Comparison of ENCODE assay signal across 8 cellular contexts in genomic region chr13:21176195-21176981, GRCh38. TPM values are rescaled to one million over a fixed set of nuclear protein-coding genes. Genes with fewer than 3 reads are reported as not detected.
A peak's percentile ranks its signal among the peaks of the same experiment; 100 is the strongest.
DNase-seq lines count a peak whose midpoint lies in the region; ATAC-seq and TF ChIP-seq lines count a peak whose summit lies in the region.

TSS of gene MRPL57 (plus strand) at chr13:21176658. CDS start at chr13:21176917, 259 bp downstream.
TSS of gene SKA3 (minus strand) at chr13:21176552. CDS start at chr13:21176477, 75 bp downstream.

- peaks cover 9% of the 10 kb centered on the region for H3K4me1 Mint-ChIP-seq in activated T-cell treated with anti-CD3 and anti-CD28 coated beads, Interleukin-2, amount 50 U/mL, for 4 hours (ENCODE audit: low read depth)

- peak within 1 kb of the TSS; percentile 95 for H3K4me3 Mint-ChIP-seq in activated T-cell treated with anti-CD3 and anti-CD28 coated beads, Interleukin-2, amount 50 U/mL, for 4 hours

- peaks cover 2% of the 10 kb centered on the region for H3K36me3 Mint-ChIP-seq in activated T-cell treated with anti-CD3 and anti-CD28 coated beads, Interleukin-2, amount 50 U/mL, for 4 hours (ENCODE audit: insufficient read depth)

- H3K4me3 ChIP-seq in Jurkat, Clone E6-1 (ENCODE audit: low read length) = peak within 1 kb of the TSS; percentile 96
- H3K4me3 ChIP-seq in muscle layer of duodenum (ENCODE audit: low read depth in 1 of 2, low read length in 2 of 2) = peak within 1 kb of the TSS; percentile 69 to 98

- no peaks in the 10 kb centered on the region for H3K36me3 ChIP-seq in muscle layer of duodenum (ENCODE audit: control insufficient read depth in 1 of 2, insufficient read depth in 2 of 2, low read length in 2 of 2)

- no peaks in the 10 kb centered on the region for H3K9me3 Mint-ChIP-seq in activated T-cell treated with anti-CD3 and anti-CD28 coated beads, Interleukin-2, amount 50 U/mL, for 4 hours

- peak; percentile 87 for ATAC-seq in GM21619 (IDR thresholded peaks at IDR 0.05; ENCODE audit: unreplicated experiment)
- peak; percentile 96 to 97 for ATAC-seq in activated T-cell treated with anti-CD3 and anti-CD28 coated beads, Interleukin-2, amount 50 U/mL, for 4 hours
- ATAC-seq in esophagus mucosa = peak; percentile 97

- peaks cover 0 to 10% of the 10 kb centered on the region in 2 donors for H3K4me1 ChIP-seq in muscle layer of duodenum (ENCODE audit: control insufficient read depth in 1 of 2, insufficient read depth in 2 of 2, low read length in 2 of 2)

- no peaks in the 10 kb centered on the region for H3K9me3 ChIP-seq in muscle layer of duodenum (ENCODE audit: control insufficient read depth in 1 of 2, low read length in 2 of 2)

- H3K27me3 Mint-ChIP-seq in activated T-cell treated with anti-CD3 and anti-CD28 coated beads, Interleukin-2, amount 50 U/mL, for 4 hours (ENCODE audit: low read depth) = no peaks in the 10 kb centered on the region

- peak; percentile 90 for DNase-seq in DMS53 treated with DMSO at 0.1 percent for 48 hours (lab: John Stamatoyannopoulos, UW; ENCODE audit: unreplicated experiment)
- peak; percentile 91 for DNase-seq in Jurkat, Clone E6-1 (ENCODE audit: low read depth, low spot score)
- DNase-seq in activated T-cell treated with anti-CD3 and anti-CD28 coated beads, Interleukin-2, amount 50 U/mL, for 4 hours = peak; percentile 90
- DNase-seq in stimulated activated CD8-positive, alpha-beta memory T cell treated with anti-CD3 and anti-CD28 coated beads, Interleukin-7, amount 100 ng/mL, for 4 hours (ENCODE audit: low read depth in 2 of 2) = peak; percentile 88 to 89

- H3K27me3 ChIP-seq in muscle layer of duodenum (ENCODE audit: low read depth, low read length) = no peaks in the 10 kb centered on the region

- H3K27ac ChIP-seq in muscle layer of duodenum (ENCODE audit: low read length) = peak within 1 kb of the TSS; percentile 84

TF ChIP-seq in PFSK-1, 5 proteins besides CTCF, POLR2A, EP300 and RAD21:
- peak; percentile 10 for TF ChIP-seq FOXP2 (optimal IDR thresholded peaks at IDR 0.05; ENCODE audit: borderline replicate concordance, extremely low read depth, extremely low read length, insufficient read depth)
- no peak for TF ChIP-seq SIN3A (IDR thresholded peaks at IDR 0.05; ENCODE audit: borderline replicate concordance, insufficient read depth, low read length)
- peak; percentile 88 for TF ChIP-seq POLR2AphosphoS5 (IDR thresholded peaks at IDR 0.05; ENCODE audit: low read depth, low read length)
- TF ChIP-seq REST (IDR thresholded peaks at IDR 0.05; ENCODE audit: insufficient read depth in 1 of 2, low read depth in 2 of 2, low read length in 2 of 2) = 0 out of 4 replicates have a peak, but pooled peaks of 1 of the 2 experiments have one; percentile 24
- peak; percentile 75 for TF ChIP-seq TAF1 (IDR thresholded peaks at IDR 0.05; ENCODE audit: borderline replicate concordance, insufficient read depth, low read length)

RNA-seq across cellular contexts. Expression of gene MRPL57, which starts in this region (rescaled TPM):
- polyA plus RNA-seq in Jurkat, Clone E6-1 (2012; ENCODE audit: insufficient read depth, insufficient read length) = 49.7 TPM
- 22.2 TPM for polyA plus RNA-seq in PFSK-1 (2012; ENCODE audit: insufficient read length, low read depth)
- 10 to 100 TPM; 30.8 to 34.1 (median 32.0) TPM for total RNA-seq in activated T-cell treated with anti-CD3 and anti-CD28 coated beads, Interleukin-2, amount 50 U/mL, for 4 hours
- total RNA-seq in esophagus mucosa = 14.0 TPM

RNA-seq across cellular contexts. Expression of gene SKA3, which starts in this region (rescaled TPM):
- 59.6 TPM for polyA plus RNA-seq in Jurkat, Clone E6-1 (2012; ENCODE audit: insufficient read depth, insufficient read length)
- polyA plus RNA-seq in PFSK-1 (2012; ENCODE audit: insufficient read length, low read depth) = 13.1 TPM
- total RNA-seq in activated T-cell treated with anti-CD3 and anti-CD28 coated beads, Interleukin-2, amount 50 U/mL, for 4 hours = 10 to 100 TPM in 2 of 3 donors, 1 to 10 TPM in 1; 7.3 to 15.1 (median 11.6) TPM
- total RNA-seq in esophagus mucosa = 7.7 TPM

Comparison
In these comparisons a context has a peak if more than half of its experiments do, and no peak if none do; other contexts are left out.
1. Peak in every context shown above with its lines: DNase-seq, ATAC-seq, H3K4me3 ChIP-seq and H3K27ac ChIP-seq.